ENCODE assay signal across 8 cellular contexts in genomic region chr7:2670720-2671391, GRCh38. TPM values are rescaled to one million over a fixed set of nuclear protein-coding genes. Genes with fewer than 3 reads are reported as not detected.
DNase-seq lines count a peak whose midpoint lies in the region; ATAC-seq and TF ChIP-seq lines count a peak whose summit lies in the region.

No MANE protein-coding gene starts in this region.

- H3K27me3 ChIP-seq in Peyer's patch (no peaks in the 10 kb centered on the region), tibial artery (peaks cover 0 to 6% of the 10 kb centered on the region in 2 donors)

- H3K27me3 Mint-ChIP-seq in activated T-cell treated with anti-CD3 and anti-CD28 coated beads, Interleukin-2, amount 50 U/mL, for 72 hours (ENCODE audit: low read depth): peaks cover 16% of the 10 kb centered on the region

- peak overlapping the region in 1 of 2 donors; percentile 10 for H3K4me3 Mint-ChIP-seq in activated T-cell treated with anti-CD3 and anti-CD28 coated beads, Interleukin-2, amount 50 U/mL, for 72 hours

- no peaks in the 10 kb centered on the region for H3K36me3 ChIP-seq in Peyer's patch
- no peaks in the 10 kb centered on the region for H3K36me3 ChIP-seq in tibial artery

- H3K27ac ChIP-seq in Peyer's patch (no peak overlapping the region), tibial artery (no peak overlapping the region)

- peaks cover 6% of the 10 kb centered on the region for H3K4me1 Mint-ChIP-seq in activated T-cell treated with anti-CD3 and anti-CD28 coated beads, Interleukin-2, amount 50 U/mL, for 72 hours (ENCODE audit: low read depth)

- TF ChIP-seq CTCF in GM12874 (IDR thresholded peaks at IDR 0.05; ENCODE audit: insufficient read depth, low read depth, low read length) (peak; percentile 98), Peyer's patch (IDR thresholded peaks at IDR 0.05) (peak; percentile 73 to 80 (median 78)), fibroblast of mammary gland (conservative IDR thresholded peaks at IDR 0.05; ENCODE audit: control insufficient read depth, insufficient read depth, low read depth, low read length) (peak; percentile 74), tibial artery (IDR thresholded peaks at IDR 0.05) (peak; percentile 82 to 86)

- H3K4me3 ChIP-seq in Peyer's patch (no peak overlapping the region), fibroblast of mammary gland (ENCODE audit: control insufficient read depth, low read depth, low read length) (no peak overlapping the region), tibial artery (no peak overlapping the region)

- peak; percentile 84 to 89 for ATAC-seq in activated T-cell treated with anti-CD3 and anti-CD28 coated beads, Interleukin-2, amount 50 U/mL, for 72 hours (replicated peaks in 1 of 2)
- no peak for ATAC-seq in GM21528 (IDR thresholded peaks at IDR 0.05; ENCODE audit: low FRiP score, unreplicated experiment)

- H3K4me1 ChIP-seq in Peyer's patch: peaks cover 0 to 12% (median 0%) of the 10 kb centered on the region in 4 donors
- H3K4me1 ChIP-seq in tibial artery: peaks cover 0 to 10% (median 0%) of the 10 kb centered on the region in 4 donors

- no peak for TF ChIP-seq POLR2A in Peyer's patch (IDR thresholded peaks at IDR 0.05)

- H3K27ac Mint-ChIP-seq in activated T-cell treated with anti-CD3 and anti-CD28 coated beads, Interleukin-2, amount 50 U/mL, for 72 hours: peak overlapping the region; percentile 84

- H3K9me3 Mint-ChIP-seq in activated T-cell treated with anti-CD3 and anti-CD28 coated beads, Interleukin-2, amount 50 U/mL, for 72 hours: peaks cover 0 to 2% of the 10 kb centered on the region in 2 donors

- no peaks in the 10 kb centered on the region for H3K9me3 ChIP-seq in Peyer's patch
- H3K9me3 ChIP-seq in tibial artery: no peaks in the 10 kb centered on the region

- peak; percentile 94 for DNase-seq in HuH-7 (ENCODE audit: low spot score)
- DNase-seq in Peyer's patch: peak; percentile 68 to 84 (median 77)
- DNase-seq in activated T-cell treated with anti-CD3 and anti-CD28 coated beads, Interleukin-2, amount 50 U/mL, for 72 hours: peak; percentile 75 to 76
- peak; percentile 44 for DNase-seq in fibroblast of mammary gland (ENCODE audit: low read depth)
- DNase-seq in nucleus accumbens (lab: John Stamatoyannopoulos, UW): peak in 37 of 56 donors; percentile 5 to 75 (median 32)
- DNase-seq in tibial artery: peak in 1 of 2 donors; percentile 51

- no peaks in the 10 kb centered on the region for H3K36me3 Mint-ChIP-seq in activated T-cell treated with anti-CD3 and anti-CD28 coated beads, Interleukin-2, amount 50 U/mL, for 72 hours (ENCODE audit: insufficient read depth in 2 of 2)

- intact Hi-C loops in tibial artery (cut with DNase I; ENCODE audit: low total_unique reads): loop anchor here (5.0 kb wide), 1 partner anchor 41 kb away; no protein-coding TSS in a partner anchor

RNA-seq across cellular contexts. Expression of gene AMZ1, which starts 17.1 kb away (rescaled TPM):
- total RNA-seq in Peyer's patch: under 1 TPM in 1 of 4 donors, not detected in 3; 0.67 TPM
- 1 to 10 TPM in 1 of 2 donors, under 1 TPM in 1; 0.34 to 1.3 TPM for total RNA-seq in activated T-cell treated with anti-CD3 and anti-CD28 coated beads, Interleukin-2, amount 50 U/mL, for 72 hours

RNA-seq across cellular contexts. Expression of gene TTYH3, which starts 39.1 kb away (rescaled TPM):
- 10 to 100 TPM; 61.8 to 99.9 (median 83.4) TPM for total RNA-seq in Peyer's patch
- total RNA-seq in activated T-cell treated with anti-CD3 and anti-CD28 coated beads, Interleukin-2, amount 50 U/mL, for 72 hours: 10 to 100 TPM; 30.0 to 36.4 TPM
